Comparison of ENCODE assay signal across 17 cellular contexts in the genomic region with DNA sequence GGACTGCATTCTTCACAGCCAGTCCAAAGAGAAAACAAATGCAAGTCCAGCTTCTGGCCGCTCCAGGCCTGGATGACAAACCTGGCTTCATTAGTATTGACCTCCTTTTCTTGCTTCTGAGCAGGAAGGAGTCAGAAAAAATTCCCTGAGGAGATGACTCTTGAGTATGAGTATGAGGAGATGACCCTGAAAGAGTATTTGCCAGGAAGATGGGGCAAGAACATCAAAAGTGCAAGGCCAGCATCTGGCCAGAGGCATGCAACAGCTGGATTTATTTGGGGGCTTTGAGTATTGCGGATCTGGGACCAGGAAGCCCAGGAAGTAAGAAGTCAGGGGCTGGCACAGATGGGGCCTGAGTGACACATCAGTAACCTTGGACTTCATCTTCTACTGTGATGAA.
DNase-seq lines count a peak whose midpoint lies in the region; ATAC-seq and TF ChIP-seq lines count a peak whose summit lies in the region.
"Had no signal": no experiment of that assay in that cellular context is flagged by ENCODE, and none has a peak within 500 bp of the region (broad histone marks: within the 10 kb centered on the region; RNA-seq: fewer than 3 reads in every experiment).

No MANE protein-coding gene starts in this region.

- H3K9me2 ChIP-seq in PC-3 (replicated peaks; ENCODE audit: low read length), result no peaks in the 10 kb centered on the region

- H3K4me3 ChIP-seq in fibroblast of pulmonary artery (replicated peaks; ENCODE audit: low read depth, low read length), result no peak overlapping the region
- no peak overlapping the region for H3K4me3 ChIP-seq in PC-3 (ENCODE audit: low read length)
- H3K4me3 ChIP-seq: A549, transverse colon had no signal

- H4K20me1 ChIP-seq in PC-3 (ENCODE audit: low read length), result no peaks in the 10 kb centered on the region

- intact Hi-C loops in PC-3 (cut with micrococcal nuclease), result no loop called here

- POLR2A ChIA-PET in PC-3 (lab: Charles Lee; ENCODE audit: unreplicated experiment), result no interaction called here

- H3K4me1 ChIP-seq in PC-3 (ENCODE audit: insufficient read depth, low read length), result no peaks in the 10 kb centered on the region
- H3K4me1 ChIP-seq: A549, foreskin keratinocyte, transverse colon had no signal

- H3K27ac ChIP-seq in PC-3 (ENCODE audit: low read length), result no peak overlapping the region
- H3K27ac ChIP-seq: A549, foreskin keratinocyte, neutrophil, transverse colon, WERI-Rb-1 had no signal

- no peak overlapping the region for H2AFZ ChIP-seq in PC-3 (ENCODE audit: low read length)

- no peak for TF ChIP-seq CTCF in fibroblast of pulmonary artery (IDR thresholded peaks at IDR 0.05; ENCODE audit: low read length, missing control alignments)
- TF ChIP-seq CTCF in PC-3 (conservative IDR thresholded peaks at IDR 0.05; ENCODE audit: low read depth, low read length), result no peak

- H3F3A ChIP-seq in PC-3 (ENCODE audit: low read length, unreplicated experiment), result no peaks in the 10 kb centered on the region

- H3K4me2 ChIP-seq in PC-3 (ENCODE audit: low read length), result no peak overlapping the region
- H3K4me2 ChIP-seq: A549 had no signal

- no peak overlapping the region for H3K9ac ChIP-seq in PC-3 (ENCODE audit: low read length)

- peak; percentile 92 for DNase-seq in AG08395 (ENCODE audit: low spot score)
- DNase-seq in RPMI7951 (ENCODE audit: low read depth), result peak; percentile 24
- DNase-seq in fibroblast of pulmonary artery (ENCODE audit: low read depth), result peak; percentile 8
- DNase-seq in myocyte (ENCODE audit: low read depth), result peak; percentile 10
- DNase-seq in NCI-H774 (lab: John Stamatoyannopoulos, UW), result no peak
- no peak for DNase-seq in PC-3
- DNase-seq in D341Med (ENCODE audit: low spot score), result no peak
- DNase-seq: foreskin keratinocyte; mesendoderm; NCI-H2081; NCI-H748 treated with DMSO at 0.1 percent for 48 hours; stimulated activated CD4-positive, alpha-beta T cell treated with anti-CD3 and anti-CD28 coated beads, Interleukin-4, amount 100 ng/mL, for 4 hours; transverse colon; WERI-Rb-1 had no signal

- H3K79me2 ChIP-seq in PC-3 (ENCODE audit: low read length), result no peaks in the 10 kb centered on the region

- H3K27me3 ChIP-seq in PC-3 (ENCODE audit: low read length), result no peaks in the 10 kb centered on the region
- H3K27me3 ChIP-seq: neutrophil, transverse colon had no signal

- ATAC-seq in GM21786 (IDR thresholded peaks at IDR 0.05; ENCODE audit: unreplicated experiment) (no peak), PC-3 (no peak)
- ATAC-seq: A549, foreskin keratinocyte had no signal

- CTCF ChIA-PET in PC-3 (lab: Charles Lee), result no interaction called here

- no TSS peak for BruUV-seq in PC-3 (replicated peaks; lab: Mats Ljungman, UMichigan)

- H3K9me3 ChIP-seq in PC-3 (ENCODE audit: low read length), result 0 out of 2 replicates have a peak, but pooled peaks cover 3% of the 10 kb centered on the region
- H3K9me3 ChIP-seq: A549, neutrophil, transverse colon had no signal

- no peaks in the 10 kb centered on the region for H3K36me3 ChIP-seq in PC-3 (ENCODE audit: low read depth, low read length)
- H3K36me3 ChIP-seq: neutrophil, transverse colon, WERI-Rb-1 had no signal

Comparison
In these comparisons a context has a peak if more than half of its experiments do, and no peak if none do; other contexts are left out.
1. DNase-seq: peak in AG08395 (single experiment), RPMI7951 (single experiment), fibroblast of pulmonary artery (single experiment) and myocyte (single experiment); none in NCI-H774 (single experiment), PC-3 (single experiment) and D341Med (single experiment).